ENCODE assay signal across 1 cellular context in the genomic region with DNA sequence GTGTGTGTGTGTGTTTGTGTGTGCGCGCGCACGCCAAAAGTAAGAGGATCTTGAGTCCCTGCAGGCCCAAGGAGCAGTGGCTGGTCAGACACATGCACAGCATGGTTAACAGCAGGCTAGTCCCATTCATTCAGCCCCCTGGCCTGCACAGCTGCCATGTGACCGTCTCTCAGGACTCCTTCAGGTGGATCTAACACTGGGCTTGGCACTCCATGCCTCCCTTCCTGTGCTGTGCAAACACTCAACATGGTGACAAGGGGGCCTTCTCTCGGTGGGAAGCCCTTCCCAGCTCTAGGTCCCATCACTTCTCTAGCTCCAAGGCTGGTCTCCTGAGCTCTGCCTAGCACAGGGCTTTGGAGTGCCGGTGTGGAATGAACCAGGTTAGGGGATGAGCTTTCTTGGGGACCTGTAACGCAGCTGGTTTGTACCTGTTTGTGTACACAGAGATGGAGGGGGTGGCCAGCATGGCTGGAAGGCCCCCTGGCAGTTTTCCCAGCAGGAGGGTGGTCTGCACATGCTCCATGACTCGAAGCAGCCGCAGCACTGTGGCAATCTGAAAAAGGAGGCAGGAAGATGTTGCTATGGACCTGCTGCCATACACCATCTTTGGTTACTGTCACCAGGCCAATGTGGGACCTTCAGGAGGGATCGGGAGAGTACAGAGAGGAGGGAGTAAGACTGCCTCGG.
TF ChIP-seq lines count a peak whose summit lies in the region.

No MANE protein-coding gene starts in this region.

TF ChIP-seq in A549, 52 proteins besides CTCF, POLR2A, EP300 and RAD21 (continued from another document):
- TF ChIP-seq, protein P1, sequence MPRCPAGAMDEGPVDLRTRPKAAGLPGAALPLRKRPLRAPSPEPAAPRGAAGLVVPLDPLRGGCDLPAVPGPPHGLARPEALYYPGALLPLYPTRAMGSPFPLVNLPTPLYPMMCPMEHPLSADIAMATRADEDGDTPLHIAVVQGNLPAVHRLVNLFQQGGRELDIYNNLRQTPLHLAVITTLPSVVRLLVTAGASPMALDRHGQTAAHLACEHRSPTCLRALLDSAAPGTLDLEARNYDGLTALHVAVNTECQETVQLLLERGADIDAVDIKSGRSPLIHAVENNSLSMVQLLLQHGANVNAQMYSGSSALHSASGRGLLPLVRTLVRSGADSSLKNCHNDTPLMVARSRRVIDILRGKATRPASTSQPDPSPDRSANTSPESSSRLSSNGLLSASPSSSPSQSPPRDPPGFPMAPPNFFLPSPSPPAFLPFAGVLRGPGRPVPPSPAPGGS (IDR thresholded peaks at IDR 0.05) = no peak
- TF ChIP-seq FOSB (CRISPR knock-in tag; IDR thresholded peaks at IDR 0.05) = no peak
- no peak for TF ChIP-seq EHF (CRISPR knock-in tag; IDR thresholded peaks at IDR 0.05)
- TF ChIP-seq CHD2 (IDR thresholded peaks at IDR 0.05; ENCODE audit: low read length, partially characterized antibody) = no peak
- TF ChIP-seq HEYL (CRISPR knock-in tag; IDR thresholded peaks at IDR 0.05) = no peak
